8 cellular contexts compared by ENCODE assay signal in genomic region chr3:152203677-152204076, GRCh38.
DNase-seq lines count a peak whose midpoint lies in the region; ATAC-seq lines count a peak whose summit lies in the region.

No MANE protein-coding gene starts in this region.

- peaks cover 10% of the 10 kb centered on the region for H3K36me3 Mint-ChIP-seq in T-helper 1 cell treated with Interleukin-12 subunit alpha and Interleukin-12 subunit beta and Interleukin-4 antibody, amounts not matched to agents 30 μg/mL and 1 μg/mL, for 36 hours (ENCODE audit: low read depth)
- peaks cover 5% of the 10 kb centered on the region for H3K36me3 Mint-ChIP-seq in T-helper 17 cell (ENCODE audit: low read depth)
- H3K36me3 Mint-ChIP-seq in stimulated activated naive B cell treated with anti-CD40 and anti-IgM and Interleukin-4, amounts not matched to agents 10 μg/mL and 1 μg/mL and 100 μg/mL, for 72 hours = peaks cover 14 to 20% of the 10 kb centered on the region in 2 donors

- H3K9me3 Mint-ChIP-seq in T-helper 1 cell treated with Interleukin-12 subunit alpha and Interleukin-12 subunit beta and Interleukin-4 antibody, amounts not matched to agents 30 μg/mL and 1 μg/mL, for 36 hours = no peaks in the 10 kb centered on the region
- H3K9me3 Mint-ChIP-seq in stimulated activated naive B cell treated with anti-CD40 and anti-IgM and Interleukin-4, amounts not matched to agents 10 μg/mL and 1 μg/mL and 100 μg/mL, for 72 hours = peaks cover 5 to 14% of the 10 kb centered on the region in 2 donors

- no peak for ATAC-seq in T-helper 17 cell
- no peak for ATAC-seq in stimulated activated naive B cell treated with anti-CD40 and anti-IgM and Interleukin-4, amounts not matched to agents 10 μg/mL and 1 μg/mL and 100 μg/mL, for 72 hours (replicated peaks)
- ATAC-seq in HG03159 (IDR thresholded peaks at IDR 0.05; ENCODE audit: unreplicated experiment) = no peak
- ATAC-seq in HG02798 (IDR thresholded peaks at IDR 0.05; ENCODE audit: poor library complexity, unreplicated experiment) = no peak

- no peaks in the 10 kb centered on the region for H3K9me3 ChIP-seq in T-helper 17 cell (ENCODE audit: control insufficient read depth, low read length, poor library complexity, severe bottlenecking)

- H3K27me3 Mint-ChIP-seq in T-helper 1 cell treated with Interleukin-12 subunit alpha and Interleukin-12 subunit beta and Interleukin-4 antibody, amounts not matched to agents 30 μg/mL and 1 μg/mL, for 36 hours (ENCODE audit: low read depth) = no peaks in the 10 kb centered on the region
- H3K27me3 Mint-ChIP-seq in T-helper 17 cell = no peaks in the 10 kb centered on the region
- H3K27me3 Mint-ChIP-seq in stimulated activated naive B cell treated with anti-CD40 and anti-IgM and Interleukin-4, amounts not matched to agents 10 μg/mL and 1 μg/mL and 100 μg/mL, for 72 hours = no peaks in the 10 kb centered on the region

- no peak for DNase-seq in T-helper 1 cell
- no peak for DNase-seq in T-helper 17 cell
- peak; percentile 14 for DNase-seq in glomerular visceral epithelial cell (ENCODE audit: extremely low spot score)
- DNase-seq in stimulated activated naive B cell treated with anti-CD40 and anti-IgM and Interleukin-4, amounts not matched to agents 10 μg/mL and 1 μg/mL and 100 μg/mL, for 72 hours = no peak
- no peak for DNase-seq in GM03348 (ENCODE audit: low spot score)

- peaks cover 67% of the 10 kb centered on the region for H3K4me1 Mint-ChIP-seq in T-helper 1 cell treated with Interleukin-12 subunit alpha and Interleukin-12 subunit beta and Interleukin-4 antibody, amounts not matched to agents 30 μg/mL and 1 μg/mL, for 36 hours (ENCODE audit: low read depth)
- H3K4me1 Mint-ChIP-seq in T-helper 17 cell = peaks cover 50% of the 10 kb centered on the region
- peaks cover 16 to 59% of the 10 kb centered on the region in 2 donors for H3K4me1 Mint-ChIP-seq in stimulated activated naive B cell treated with anti-CD40 and anti-IgM and Interleukin-4, amounts not matched to agents 10 μg/mL and 1 μg/mL and 100 μg/mL, for 72 hours

- H3K27ac Mint-ChIP-seq in T-helper 1 cell treated with Interleukin-12 subunit alpha and Interleukin-12 subunit beta and Interleukin-4 antibody, amounts not matched to agents 30 μg/mL and 1 μg/mL, for 36 hours = peak overlapping the region; percentile 85
- H3K27ac Mint-ChIP-seq in T-helper 17 cell = peak overlapping the region; percentile 99
- H3K27ac Mint-ChIP-seq in stimulated activated naive B cell treated with anti-CD40 and anti-IgM and Interleukin-4, amounts not matched to agents 10 μg/mL and 1 μg/mL and 100 μg/mL, for 72 hours = peak overlapping the region; percentile 97

- peak overlapping the region; percentile 85 for H3K4me3 Mint-ChIP-seq in T-helper 1 cell treated with Interleukin-12 subunit alpha and Interleukin-12 subunit beta and Interleukin-4 antibody, amounts not matched to agents 30 μg/mL and 1 μg/mL, for 36 hours
- peak overlapping the region; percentile 82 for H3K4me3 Mint-ChIP-seq in T-helper 17 cell
- peak overlapping the region; percentile 83 to 88 for H3K4me3 Mint-ChIP-seq in stimulated activated naive B cell treated with anti-CD40 and anti-IgM and Interleukin-4, amounts not matched to agents 10 μg/mL and 1 μg/mL and 100 μg/mL, for 72 hours
